In the genomic region with DNA sequence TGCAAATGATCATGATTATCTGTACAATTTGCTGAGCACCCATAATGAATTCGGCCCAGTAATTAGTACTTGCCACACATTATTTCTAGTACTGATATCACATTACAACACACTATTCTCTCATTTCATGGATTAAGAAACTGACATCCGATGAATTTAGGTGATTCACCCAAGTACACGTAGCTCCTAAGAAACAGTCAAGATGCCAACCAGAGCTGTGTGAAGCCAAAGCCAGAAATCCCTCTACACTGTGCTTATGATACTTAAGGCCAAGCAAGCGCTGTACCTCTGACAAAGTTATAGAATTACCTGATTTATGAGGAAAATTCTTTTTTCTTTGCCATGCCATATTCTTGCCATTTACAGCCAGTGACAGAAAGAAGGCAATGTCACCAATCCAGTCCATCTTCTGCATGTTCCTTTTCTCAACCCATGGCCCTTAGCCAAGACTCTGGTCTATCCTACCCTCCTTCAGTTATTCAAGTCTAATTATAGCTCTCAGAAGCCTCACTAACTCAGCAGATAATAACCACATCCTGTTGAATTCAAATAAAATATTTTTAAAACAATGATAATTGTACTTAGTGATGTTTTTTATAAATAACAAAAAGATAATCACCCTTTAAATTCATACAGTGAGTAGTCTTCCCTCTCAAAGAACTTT, we compare ENCODE assay signal across 10 cellular contexts.
DNase-seq lines count a peak whose midpoint lies in the region; ATAC-seq and TF ChIP-seq lines count a peak whose summit lies in the region.
"Had no signal": no experiment of that assay in that cellular context is flagged by ENCODE, and none has a peak within 500 bp of the region (broad histone marks: within the 10 kb centered on the region; RNA-seq: fewer than 3 reads in every experiment).

No MANE protein-coding gene starts in this region.

- no peak for TF ChIP-seq POLR2A in spleen (IDR thresholded peaks at IDR 0.05)

- DNase-seq in activated CD8-positive, alpha-beta memory T cell treated with anti-CD3 and anti-CD28 coated beads, Interleukin-2, amount 10 ng/mL, durations not matched to agents 7 days and 5 days: no peak
- no peak for DNase-seq in activated CD8-positive, alpha-beta memory T cell treated with anti-CD3 and anti-CD28 coated beads, Interleukin-2, amount 50 U/mL, for 48 hours
- peak; percentile 76 for DNase-seq in NOMO-1 treated with dmso at 0.1 percent for 144 hours (lab: John Stamatoyannopoulos, UW; ENCODE audit: unreplicated experiment)
- DNase-seq in brain microvascular endothelial cell: peak; percentile 11
- DNase-seq in spleen: no peak
- no peak for DNase-seq in HT-29 (ENCODE audit: low spot score)
- no peak for DNase-seq in NCI-H526 (lab: John Stamatoyannopoulos, UW)
- DNase-seq: stimulated activated CD4-positive, alpha-beta T cell treated with anti-CD3 and anti-CD28 coated beads, Interleukin-4, amount 100 ng/mL, for 4 hours had no signal

- peaks cover 4% of the 10 kb centered on the region for H3K36me3 Mint-ChIP-seq in activated CD8-positive, alpha-beta memory T cell treated with anti-CD3 and anti-CD28 coated beads, Interleukin-2, amount 10 ng/mL, durations not matched to agents 7 days and 5 days

- H3K9me3 ChIP-seq in spleen: no peaks in the 10 kb centered on the region

- H3K36me3 ChIP-seq in brain microvascular endothelial cell (replicated peaks) (no peaks in the 10 kb centered on the region), spleen (no peaks in the 10 kb centered on the region)

- CTCF ChIA-PET in activated CD8-positive, alpha-beta memory T cell treated with anti-CD3 and anti-CD28 coated beads, Interleukin-2, amount 10 ng/mL, durations not matched to agents 7 days and 5 days (lab: Charles Lee): no interaction called here

- peaks cover 24% of the 10 kb centered on the region for H3K4me1 Mint-ChIP-seq in activated CD8-positive, alpha-beta memory T cell treated with anti-CD3 and anti-CD28 coated beads, Interleukin-2, amount 10 ng/mL, durations not matched to agents 7 days and 5 days

- peaks cover 9 to 39% (median 16%) of the 10 kb centered on the region in 6 donors for H3K4me1 ChIP-seq in spleen

- no peaks in the 10 kb centered on the region for H3K27me3 Mint-ChIP-seq in activated CD8-positive, alpha-beta memory T cell treated with anti-CD3 and anti-CD28 coated beads, Interleukin-2, amount 10 ng/mL, durations not matched to agents 7 days and 5 days

- ATAC-seq in activated CD8-positive, alpha-beta memory T cell treated with anti-CD3 and anti-CD28 coated beads, Interleukin-2, amount 10 ng/mL, durations not matched to agents 7 days and 5 days: peak; percentile 55
- ATAC-seq in SK-N-SH treated with all-trans-retinoic acid at 6 μM for 48 hours: no peak
- ATAC-seq: Panc1 had no signal

- H3K4me3 Mint-ChIP-seq in activated CD8-positive, alpha-beta memory T cell treated with anti-CD3 and anti-CD28 coated beads, Interleukin-2, amount 10 ng/mL, durations not matched to agents 7 days and 5 days: peak overlapping the region; percentile 36

- no peaks in the 10 kb centered on the region for H3K27me3 ChIP-seq in brain microvascular endothelial cell (replicated peaks)
- H3K27me3 ChIP-seq in spleen (replicated peaks in 1 of 7): no peaks in the 10 kb centered on the region

- no peak overlapping the region for H3K4me3 ChIP-seq in brain microvascular endothelial cell (ENCODE audit: low read depth, low read length)
- H3K4me3 ChIP-seq in spleen: peak overlapping the region in 1 of 8 donors; percentile 38

- intact Hi-C loops in spleen (cut with DNase I; ENCODE audit: low total_unique reads): no loop called here

- peak overlapping the region; percentile 70 for H3K27ac Mint-ChIP-seq in activated CD8-positive, alpha-beta memory T cell treated with anti-CD3 and anti-CD28 coated beads, Interleukin-2, amount 10 ng/mL, durations not matched to agents 7 days and 5 days

- H3K9me3 Mint-ChIP-seq in activated CD8-positive, alpha-beta memory T cell treated with anti-CD3 and anti-CD28 coated beads, Interleukin-2, amount 10 ng/mL, durations not matched to agents 7 days and 5 days (ENCODE audit: low read depth): peaks cover 3% of the 10 kb centered on the region

- peak overlapping the region; percentile 9 for H3K27ac ChIP-seq in brain microvascular endothelial cell
- H3K27ac ChIP-seq in spleen: peak overlapping the region in 6 of 8 donors; percentile 34 to 67 (median 52)

- TF ChIP-seq CTCF in brain microvascular endothelial cell (IDR thresholded peaks at IDR 0.05; ENCODE audit: low read depth, low read length, missing control alignments) (no peak), spleen (IDR thresholded peaks at IDR 0.05 in 8 of 11, conservative IDR thresholded peaks at IDR 0.05 in 3 of 11) (no peak)

- in situ Hi-C loops in brain microvascular endothelial cell (cut with HindIII; ENCODE audit: low pct_ligation_motif_present, low sequenced_read_pairs): no loop called here

- WGBS in spleen, 5 donors: 85 to 95% (median 91%) methylated on average over 4 of the region's 4 CpGs

TF ChIP-seq in SK-N-SH treated with all-trans-retinoic acid at 6 μM for 48 hours, 23 proteins besides CTCF, POLR2A, EP300 and RAD21 (continues in another document):
- TF ChIP-seq BACH2 (CRISPR knock-in tag; IDR thresholded peaks at IDR 0.05; ENCODE audit: borderline replicate concordance) (no peak), ISL1 (CRISPR knock-in tag; IDR thresholded peaks at IDR 0.05) (no peak), ZFP30 (CRISPR knock-in tag; IDR thresholded peaks at IDR 0.05) (no peak), GLIS3 (CRISPR knock-in tag; IDR thresholded peaks at IDR 0.05) (no peak), ZNF8 (CRISPR knock-in tag; IDR thresholded peaks at IDR 0.05) (no peak), PPARA (CRISPR knock-in tag; IDR thresholded peaks at IDR 0.05; ENCODE audit: borderline replicate concordance) (no peak), OSR1 (CRISPR knock-in tag; IDR thresholded peaks at IDR 0.05) (no peak), RARB (CRISPR knock-in tag; IDR thresholded peaks at IDR 0.05) (no peak), ZNF565 (CRISPR knock-in tag; conservative IDR thresholded peaks at IDR 0.05; ENCODE audit: low read depth) (no peak), ESRRG (CRISPR knock-in tag; IDR thresholded peaks at IDR 0.05) (no peak), ZNF70 (CRISPR knock-in tag; IDR thresholded peaks at IDR 0.05) (no peak), CSDC2 (CRISPR knock-in tag; IDR thresholded peaks at IDR 0.05) (no peak)
- TF ChIP-seq, protein P1, sequence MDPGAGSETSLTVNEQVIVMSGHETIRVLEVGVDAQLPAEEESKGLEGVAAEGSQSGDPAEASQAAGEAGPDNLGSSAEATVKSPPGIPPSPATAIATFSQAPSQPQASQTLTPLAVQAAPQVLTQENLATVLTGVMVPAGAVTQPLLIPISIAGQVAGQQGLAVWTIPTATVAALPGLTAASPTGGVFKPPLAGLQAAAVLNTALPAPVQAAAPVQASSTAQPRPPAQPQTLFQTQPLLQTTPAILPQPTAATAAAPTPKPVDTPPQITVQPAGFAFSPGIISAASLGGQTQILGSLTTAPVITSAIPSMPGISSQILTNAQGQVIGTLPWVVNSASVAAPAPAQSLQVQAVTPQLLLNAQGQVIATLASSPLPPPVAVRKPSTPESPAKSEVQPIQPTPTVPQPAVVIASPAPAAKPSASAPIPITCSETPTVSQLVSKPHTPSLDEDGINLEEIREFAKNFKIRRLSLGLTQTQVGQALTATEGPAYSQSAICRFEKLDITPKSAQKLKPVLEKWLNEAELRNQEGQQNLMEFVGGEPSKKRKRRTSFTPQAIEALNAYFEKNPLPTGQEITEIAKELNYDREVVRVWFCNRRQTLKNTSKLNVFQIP (CRISPR knock-in tag; IDR thresholded peaks at IDR 0.05; ENCODE audit: borderline replicate concordance, low read depth): no peak
- TF ChIP-seq, protein P2, sequence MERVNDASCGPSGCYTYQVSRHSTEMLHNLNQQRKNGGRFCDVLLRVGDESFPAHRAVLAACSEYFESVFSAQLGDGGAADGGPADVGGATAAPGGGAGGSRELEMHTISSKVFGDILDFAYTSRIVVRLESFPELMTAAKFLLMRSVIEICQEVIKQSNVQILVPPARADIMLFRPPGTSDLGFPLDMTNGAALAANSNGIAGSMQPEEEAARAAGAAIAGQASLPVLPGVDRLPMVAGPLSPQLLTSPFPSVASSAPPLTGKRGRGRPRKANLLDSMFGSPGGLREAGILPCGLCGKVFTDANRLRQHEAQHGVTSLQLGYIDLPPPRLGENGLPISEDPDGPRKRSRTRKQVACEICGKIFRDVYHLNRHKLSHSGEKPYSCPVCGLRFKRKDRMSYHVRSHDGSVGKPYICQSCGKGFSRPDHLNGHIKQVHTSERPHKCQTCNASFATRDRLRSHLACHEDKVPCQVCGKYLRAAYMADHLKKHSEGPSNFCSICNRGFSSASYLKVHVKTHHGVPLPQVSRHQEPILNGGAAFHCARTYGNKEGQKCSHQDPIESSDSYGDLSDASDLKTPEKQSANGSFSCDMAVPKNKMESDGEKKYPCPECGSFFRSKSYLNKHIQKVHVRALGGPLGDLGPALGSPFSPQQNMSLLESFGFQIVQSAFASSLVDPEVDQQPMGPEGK (CRISPR knock-in tag; IDR thresholded peaks at IDR 0.05; ENCODE audit: borderline replicate concordance): no peak
- TF ChIP-seq, protein P3, sequence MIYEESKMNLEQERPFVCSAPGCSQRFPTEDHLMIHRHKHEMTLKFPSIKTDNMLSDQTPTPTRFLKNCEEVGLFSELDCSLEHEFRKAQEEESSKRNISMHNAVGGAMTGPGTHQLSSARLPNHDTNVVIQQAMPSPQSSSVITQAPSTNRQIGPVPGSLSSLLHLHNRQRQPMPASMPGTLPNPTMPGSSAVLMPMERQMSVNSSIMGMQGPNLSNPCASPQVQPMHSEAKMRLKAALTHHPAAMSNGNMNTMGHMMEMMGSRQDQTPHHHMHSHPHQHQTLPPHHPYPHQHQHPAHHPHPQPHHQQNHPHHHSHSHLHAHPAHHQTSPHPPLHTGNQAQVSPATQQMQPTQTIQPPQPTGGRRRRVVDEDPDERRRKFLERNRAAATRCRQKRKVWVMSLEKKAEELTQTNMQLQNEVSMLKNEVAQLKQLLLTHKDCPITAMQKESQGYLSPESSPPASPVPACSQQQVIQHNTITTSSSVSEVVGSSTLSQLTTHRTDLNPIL (CRISPR knock-in tag; IDR thresholded peaks at IDR 0.05; ENCODE audit: low read depth): no peak
- TF ChIP-seq, protein P4, sequence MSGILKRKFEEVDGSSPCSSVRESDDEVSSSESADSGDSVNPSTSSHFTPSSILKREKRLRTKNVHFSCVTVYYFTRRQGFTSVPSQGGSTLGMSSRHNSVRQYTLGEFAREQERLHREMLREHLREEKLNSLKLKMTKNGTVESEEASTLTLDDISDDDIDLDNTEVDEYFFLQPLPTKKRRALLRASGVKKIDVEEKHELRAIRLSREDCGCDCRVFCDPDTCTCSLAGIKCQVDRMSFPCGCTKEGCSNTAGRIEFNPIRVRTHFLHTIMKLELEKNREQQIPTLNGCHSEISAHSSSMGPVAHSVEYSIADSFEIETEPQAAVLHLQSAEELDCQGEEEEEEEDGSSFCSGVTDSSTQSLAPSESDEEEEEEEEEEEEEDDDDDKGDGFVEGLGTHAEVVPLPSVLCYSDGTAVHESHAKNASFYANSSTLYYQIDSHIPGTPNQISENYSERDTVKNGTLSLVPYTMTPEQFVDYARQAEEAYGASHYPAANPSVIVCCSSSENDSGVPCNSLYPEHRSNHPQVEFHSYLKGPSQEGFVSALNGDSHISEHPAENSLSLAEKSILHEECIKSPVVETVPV (CRISPR knock-in tag; IDR thresholded peaks at IDR 0.05): no peak

Comparison
In these comparisons a context has a peak if more than half of its experiments do, and no peak if none do; other contexts are left out.
1. DNase-seq: peak in NOMO-1 treated with dmso at 0.1 percent for 144 hours (single experiment) and brain microvascular endothelial cell (single experiment); none in activated CD8-positive, alpha-beta memory T cell treated with anti-CD3 and anti-CD28 coated beads, Interleukin-2, amount 10 ng/mL, durations not matched to agents 7 days and 5 days (single experiment), activated CD8-positive, alpha-beta memory T cell treated with anti-CD3 and anti-CD28 coated beads, Interleukin-2, amount 50 U/mL, for 48 hours (single experiment), spleen (single experiment), HT-29 (single experiment) and NCI-H526 (0 of 2).